In the genomic region with DNA sequence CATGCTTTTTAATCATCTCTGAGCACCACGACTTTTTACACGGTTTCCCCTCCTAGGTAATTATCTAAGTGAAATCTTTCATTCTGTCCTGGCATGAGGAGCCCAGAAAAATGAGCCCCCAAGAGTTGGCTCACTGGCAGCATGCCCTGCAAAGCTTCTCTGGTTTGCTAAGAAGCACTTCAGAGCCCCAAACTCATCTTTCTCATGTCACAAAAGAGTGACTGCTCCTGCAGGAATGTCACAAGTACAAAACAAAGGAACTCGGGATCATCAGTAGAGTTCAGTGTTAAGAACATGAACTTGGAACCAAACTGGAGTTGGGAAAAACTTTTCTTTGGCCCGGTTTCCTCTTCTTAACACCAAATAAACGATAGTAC, we compare ENCODE assay signal across 8 cellular contexts.
A peak's percentile ranks its signal among the peaks of the same experiment; 100 is the strongest.
DNase-seq lines count a peak whose midpoint lies in the region; ATAC-seq and TF ChIP-seq lines count a peak whose summit lies in the region.

No MANE protein-coding gene starts in this region.

- H3K27me3 Mint-ChIP-seq in naive thymus-derived CD4-positive, alpha-beta T cell = peaks cover 0 to 12% (median 0%) of the 10 kb centered on the region in 5 donors

- in situ Hi-C loops in G401 (cut with HindIII; ENCODE audit: low sequenced_read_pairs) = no loop called here

- H3K4me3 ChIP-seq in AG09309 (ENCODE audit: control insufficient read depth, low read depth, low read length) = peak overlapping the region; percentile 50
- H3K4me3 ChIP-seq in naive thymus-derived CD4-positive, alpha-beta T cell (ENCODE audit: low read length) = peak overlapping the region; percentile 75

- H3K4me1 Mint-ChIP-seq in naive thymus-derived CD4-positive, alpha-beta T cell = peaks cover 10 to 57% (median 44%) of the 10 kb centered on the region in 7 donors

- H3K9me3 Mint-ChIP-seq in naive thymus-derived CD4-positive, alpha-beta T cell = no peaks in the 10 kb centered on the region

- peak overlapping the region; percentile 83 to 100 (median 96) for H3K27ac Mint-ChIP-seq in naive thymus-derived CD4-positive, alpha-beta T cell

- CTCF ChIA-PET in naive thymus-derived CD4-positive, alpha-beta T cell (lab: Charles Lee) = interaction anchor here (0.7 to 3.6 kb wide), 8 partner anchors 130 to 438 kb away, joined by 3 to 31 read pairs (median 4); no protein-coding TSS in a partner anchor

- H3K4me3 Mint-ChIP-seq in naive thymus-derived CD4-positive, alpha-beta T cell = peak overlapping the region; percentile 81 to 94 (median 90)

- H3K27ac ChIP-seq in naive thymus-derived CD4-positive, alpha-beta T cell (ENCODE audit: low read depth, low read length) = peak overlapping the region; percentile 72

- no peaks in the 10 kb centered on the region for H3K36me3 ChIP-seq in naive thymus-derived CD4-positive, alpha-beta T cell (ENCODE audit: control insufficient read depth in 2 of 3, insufficient read depth in 3 of 3, low read length in 3 of 3)

- H3K9me3 ChIP-seq in naive thymus-derived CD4-positive, alpha-beta T cell (ENCODE audit: control insufficient read depth in 2 of 3, low read length in 3 of 3) = no peaks in the 10 kb centered on the region

- no peak for DNase-seq in AG09309 (ENCODE audit: low read depth)
- peak; percentile 42 for DNase-seq in LHCN-M2 (ENCODE audit: low read depth)
- peak; percentile 20 for DNase-seq in dedifferentiated amniotic fluid mesenchymal stem cell (ENCODE audit: extremely low spot score)
- no peak for DNase-seq in naive thymus-derived CD4-positive, alpha-beta T cell
- no peak for DNase-seq in G401 (ENCODE audit: low spot score)
- DNase-seq in COLO668 (lab: John Stamatoyannopoulos, UW; ENCODE audit: unreplicated experiment) = no peak
- DNase-seq in activated CD4-positive, CD25-positive, alpha-beta regulatory T cell treated with anti-CD3 and anti-CD28 coated beads, Interleukin-2, amount 50 U/mL, for 72 hours = no peak

- intact Hi-C loops in naive thymus-derived CD4-positive, alpha-beta T cell (cut with micrococcal nuclease) = loop anchor here (1.0 to 5.0 kb wide), 10 partner anchors 51 to 439 kb away; a partner anchor contains a TSS

- no peaks in the 10 kb centered on the region for H3K36me3 Mint-ChIP-seq in naive thymus-derived CD4-positive, alpha-beta T cell

- ATAC-seq in naive thymus-derived CD4-positive, alpha-beta T cell = no peak
- ATAC-seq in HG02759 (IDR thresholded peaks at IDR 0.05; ENCODE audit: unreplicated experiment) = no peak

- TF ChIP-seq CTCF in AG09309 (IDR thresholded peaks at IDR 0.05; ENCODE audit: control insufficient read depth, insufficient read depth, low read depth, low read length, missing control alignments) = no peak

- peaks cover 12 to 21% of the 10 kb centered on the region in 2 donors for H3K4me1 ChIP-seq in naive thymus-derived CD4-positive, alpha-beta T cell (ENCODE audit: control insufficient read depth in 2 of 2, insufficient read depth in 2 of 2, low read length in 2 of 2)

- H3K27me3 ChIP-seq in naive thymus-derived CD4-positive, alpha-beta T cell (ENCODE audit: control insufficient read depth in 2 of 2, insufficient read depth in 2 of 2, low read length in 2 of 2) = no peaks in the 10 kb centered on the region

- POLR2A ChIA-PET in naive thymus-derived CD4-positive, alpha-beta T cell (lab: Charles Lee) = interaction anchor here (0.7 to 1.1 kb wide), 3 partner anchors 10 to 316 kb away, joined by 3 to 4 read pairs (median 3); no protein-coding TSS in a partner anchor

Comparison
In these comparisons a context has a peak if more than half of its experiments do, and no peak if none do; other contexts are left out.
1. DNase-seq: peak in LHCN-M2 (single experiment) and dedifferentiated amniotic fluid mesenchymal stem cell (single experiment); none in AG09309 (single experiment), naive thymus-derived CD4-positive, alpha-beta T cell (0 of 9), G401 (single experiment), COLO668 (single experiment) and activated CD4-positive, CD25-positive, alpha-beta regulatory T cell treated with anti-CD3 and anti-CD28 coated beads, Interleukin-2, amount 50 U/mL, for 72 hours (single experiment).